Comparison of ENCODE assay signal across 9 cellular contexts in the genomic region with DNA sequence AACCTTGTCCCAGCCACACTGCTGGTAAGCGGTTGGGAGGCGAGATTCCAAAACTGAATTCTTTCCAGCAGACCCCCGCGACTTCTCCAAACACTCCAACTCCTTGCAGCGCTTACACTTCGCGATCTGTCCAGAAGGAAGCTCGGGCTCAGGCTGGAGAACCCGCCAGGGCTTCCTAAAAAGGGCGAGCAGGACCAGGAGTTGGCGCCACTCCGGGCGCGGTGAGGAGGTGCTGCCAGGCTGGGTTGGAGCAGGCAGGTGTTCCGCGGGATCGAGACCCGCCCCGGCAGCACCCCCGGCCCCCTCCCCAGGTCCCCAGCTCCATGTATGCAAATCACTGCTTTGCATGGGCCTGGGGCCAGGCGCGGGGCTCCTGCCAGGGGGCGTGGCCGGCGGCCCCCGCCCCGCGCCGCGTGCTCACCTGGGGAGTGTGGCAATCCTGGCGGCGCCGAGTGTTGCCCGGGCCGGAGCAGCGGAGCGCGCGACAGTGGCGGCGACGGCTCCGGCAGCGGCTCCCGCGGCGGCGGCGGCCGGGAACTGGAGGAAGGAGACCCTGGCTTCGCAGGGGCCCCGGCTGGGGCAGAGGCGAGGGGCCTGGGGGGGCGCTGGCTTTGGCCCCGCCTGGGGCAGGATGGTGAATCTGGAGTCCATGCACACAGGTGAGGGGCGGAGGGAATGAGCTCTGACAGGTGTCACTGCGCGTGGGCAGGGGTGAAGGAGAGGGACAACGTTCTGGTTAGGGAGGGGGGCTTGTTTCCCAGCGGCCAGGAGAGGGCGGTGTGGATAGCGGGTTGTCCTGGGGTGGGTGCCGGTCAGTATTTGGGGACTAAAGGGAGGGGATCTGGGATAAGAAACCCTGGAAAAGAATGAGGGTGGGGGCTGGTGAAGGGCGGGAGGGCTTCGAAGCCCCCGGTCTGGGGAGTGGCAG. TPM values are rescaled to one million over a fixed set of nuclear protein-coding genes. Genes with fewer than 3 reads are reported as not detected.
A peak's percentile ranks its signal among the peaks of the same experiment; 100 is the strongest.
DNase-seq lines count a peak whose midpoint lies in the region; ATAC-seq and TF ChIP-seq lines count a peak whose summit lies in the region.
"Had no signal": no experiment of that assay in that cellular context is flagged by ENCODE, and none has a peak within 500 bp of the region (broad histone marks: within the 10 kb centered on the region; RNA-seq: fewer than 3 reads in every experiment).

A gene (plus strand): TSS at position 428 of the 928 bp plus-strand sequence. CDS start 204 bp downstream, at position 632.

- no peak within 1 kb of the TSS for H3K4me2 ChIP-seq in osteoblast (ENCODE audit: insufficient read depth, low read length)

- peaks cover 81% of the 10 kb centered on the region for H3K27me3 ChIP-seq in osteoblast (ENCODE audit: insufficient read depth, low read length)
- peaks cover 57% of the 10 kb centered on the region for H3K27me3 ChIP-seq in transverse colon
- H3K27me3 ChIP-seq: right atrium auricular region had no signal

- no peak for DNase-seq in GM12865 (ENCODE audit: low read depth)
- DNase-seq in NB4 (ENCODE audit: low read depth): no peak
- no peak for DNase-seq in epithelial cell of proximal tubule (ENCODE audit: low read depth)
- DNase-seq in osteoblast (ENCODE audit: insufficient read length, low spot score, missing footprints): peak; percentile 79
- no peak for DNase-seq in activated CD8-positive, alpha-beta memory T cell treated with anti-CD3 and anti-CD28 coated beads, Interleukin-2, amount 50 U/mL, for 4 hours
- DNase-seq in transverse colon: no peak
- DNase-seq: activated CD4-positive, alpha-beta T cell treated with anti-CD3 and anti-CD28 coated beads, Interleukin-2, amount 50 U/mL, for 4 hours had no signal

- peaks cover under 1% of the 10 kb centered on the region for H4K20me1 ChIP-seq in osteoblast (ENCODE audit: insufficient read depth, low read length)

- no peak for TF ChIP-seq EP300 in transverse colon (IDR thresholded peaks at IDR 0.05; ENCODE audit: low read depth)

- H2AFZ ChIP-seq in osteoblast (ENCODE audit: low read length): no peak within 1 kb of the TSS

- H3K36me3 ChIP-seq in osteoblast (ENCODE audit: insufficient read depth, low read length) (no peaks in the 10 kb centered on the region), transverse colon (no peaks in the 10 kb centered on the region)
- H3K36me3 ChIP-seq: right atrium auricular region had no signal

- H3K4me1 ChIP-seq in osteoblast (ENCODE audit: insufficient read depth, low read length) (no peaks in the 10 kb centered on the region), transverse colon (peaks cover 0 to 10% (median 9%) of the 10 kb centered on the region in 4 donors)

- no peaks in the 10 kb centered on the region for H3K79me2 ChIP-seq in osteoblast (ENCODE audit: insufficient read depth, low read length)

- in situ Hi-C loops in transverse colon (cut with MboI; ENCODE audit: low pct_ligation_motif_present in 1 of 4, low pct_unique_long_range_greater_than_20kb in 1 of 4, low sequenced_read_pairs in 3 of 4): loop anchor here in 3 of 4 donors (10.0 kb wide), 2 partner anchors 55 to 65 kb away; no protein-coding TSS in a partner anchor

- ATAC-seq in GM18520 (IDR thresholded peaks at IDR 0.05; ENCODE audit: unreplicated experiment): no peak

- no peaks in the 10 kb centered on the region for H3K9me3 ChIP-seq in osteoblast (ENCODE audit: low read depth, low read length)
- no peaks in the 10 kb centered on the region for H3K9me3 ChIP-seq in transverse colon
- H3K9me3 ChIP-seq: right atrium auricular region had no signal

- no peak for TF ChIP-seq POLR2A in NB4 (IDR thresholded peaks at IDR 0.05; ENCODE audit: extremely low read depth, insufficient read length)
- TF ChIP-seq POLR2A in transverse colon (IDR thresholded peaks at IDR 0.05): no peak

- 16 to 17% methylated on average over 7 to 37 of the region's 66 CpGs for WGBS in transverse colon (ENCODE audit: low coverage in 1 of 2), 2 donors

- H3K4me3 ChIP-seq in GM12865 (ENCODE audit: low read depth, low read length) (no peak within 1 kb of the TSS), NB4 (ENCODE audit: low read depth, low read length) (no peak within 1 kb of the TSS), epithelial cell of proximal tubule (ENCODE audit: low read depth, low read length) (no peak within 1 kb of the TSS), osteoblast (ENCODE audit: insufficient read depth, low read length) (no peak within 1 kb of the TSS), transverse colon (peak within 1 kb of the TSS in 1 of 4 donors; percentile 28)

- no peak within 1 kb of the TSS for H3K27ac ChIP-seq in osteoblast (ENCODE audit: low read depth, low read length)
- no peak within 1 kb of the TSS for H3K27ac ChIP-seq in transverse colon
- H3K27ac ChIP-seq: right atrium auricular region had no signal

- intact Hi-C loops in transverse colon (cut with DNase I; ENCODE audit: low total_unique reads): no loop called here

- TF ChIP-seq CTCF in GM12865 (IDR thresholded peaks at IDR 0.05; ENCODE audit: insufficient read depth, low read depth, low read length, missing control alignments) (peak; percentile 13), NB4 (IDR thresholded peaks at IDR 0.05; ENCODE audit: low read depth, low read length) (peak; percentile 18), epithelial cell of proximal tubule (conservative IDR thresholded peaks at IDR 0.05; ENCODE audit: low read depth, low read length) (peak; percentile 44), osteoblast (IDR thresholded peaks at IDR 0.05; ENCODE audit: extremely low read depth, low read depth, low read length) (no peak), transverse colon (IDR thresholded peaks at IDR 0.05) (no peak)

RNA-seq across cellular contexts. Expression of the gene that starts here (rescaled TPM):
- 0.58 and 1.4 TPM in 2 replicates for total RNA-seq in epithelial cell of proximal tubule
- total RNA-seq in osteoblast: under 0.01 TPM in 1 of 2 replicates, not detected in the other
- 1 to 10 TPM in 2 of 4 donors, not detected in 2; 1.9 to 2.2 TPM for total RNA-seq in transverse colon
- total RNA-seq: right atrium auricular region had no signal

Comparison
In these comparisons a context has a peak if more than half of its experiments do, and no peak if none do; other contexts are left out.
1. Peak in DNase-seq in osteoblast; RNA of the gene not detected or under 1 TPM.
2. CTCF ChIP-seq: peak in GM12865 (single experiment), NB4 (single experiment) and epithelial cell of proximal tubule (single experiment); none in osteoblast (single experiment) and transverse colon (0 of 5).